ENCODE assay signal across 1 cellular context in genomic region chr17:73261952-73262675, GRCh38.
TF ChIP-seq lines count a peak whose summit lies in the region.

No MANE protein-coding gene starts in this region.

TF ChIP-seq in HepG2, 621 proteins besides CTCF, POLR2A, EP300 and RAD21 (continued from another document and continues in another):
- no peak for TF ChIP-seq SP1 (IDR thresholded peaks at IDR 0.05)
- TF ChIP-seq SP1 (CRISPR knock-in tag; IDR thresholded peaks at IDR 0.05) = peak; percentile 69
- peak; percentile 85; the same call in 1 of the 2 replicates for TF ChIP-seq ZNF691 (CRISPR knock-in tag; IDR thresholded peaks at IDR 0.05; ENCODE audit: borderline replicate concordance, low read depth)
- TF ChIP-seq PCBP2 (optimal IDR thresholded peaks at IDR 0.05; ENCODE audit: low read depth, low read length, poor library complexity, severe bottlenecking) = no peak
- TF ChIP-seq ZFX (CRISPR knock-in tag; IDR thresholded peaks at IDR 0.05; ENCODE audit: low read depth) = peak; percentile 81
- peak; percentile 61 for TF ChIP-seq ZNF431 (CRISPR knock-in tag; IDR thresholded peaks at IDR 0.05; ENCODE audit: borderline replicate concordance, low read depth)
- TF ChIP-seq ZNF576 (CRISPR knock-in tag; IDR thresholded peaks at IDR 0.05) = 0 out of 2 replicates have a peak, but pooled peaks have one; percentile 61
- no peak for TF ChIP-seq SUZ12 (IDR thresholded peaks at IDR 0.05; ENCODE audit: low read depth, low read length)
- TF ChIP-seq ETS1 (CRISPR knock-in tag; IDR thresholded peaks at IDR 0.05) = 0 out of 2 replicates have a peak, but pooled peaks have one; percentile 22
- no peak; the same call in 1 of the 2 replicates for TF ChIP-seq ZNF136 (CRISPR knock-in tag; IDR thresholded peaks at IDR 0.05; ENCODE audit: low read depth)
- peak; percentile 74 for TF ChIP-seq ARID5B (CRISPR knock-in tag; IDR thresholded peaks at IDR 0.05)
- TF ChIP-seq ZNF556 (CRISPR knock-in tag; IDR thresholded peaks at IDR 0.05; ENCODE audit: borderline replicate concordance) = no peak
- TF ChIP-seq EEA1 (CRISPR knock-in tag; IDR thresholded peaks at IDR 0.05; ENCODE audit: borderline replicate concordance) = peak; percentile 74; the same call in 1 of the 2 replicates
- 0 out of 2 replicates have a peak, but pooled peaks have one; percentile 3 for TF ChIP-seq RCOR2 (CRISPR knock-in tag; IDR thresholded peaks at IDR 0.05)
- peak; percentile 88 for TF ChIP-seq ZNF619 (CRISPR knock-in tag; IDR thresholded peaks at IDR 0.05)
- TF ChIP-seq ZNF678 (CRISPR knock-in tag; IDR thresholded peaks at IDR 0.05) = no peak; the same call in 1 of the 2 replicates
- TF ChIP-seq ZNF552 (CRISPR knock-in tag; IDR thresholded peaks at IDR 0.05; ENCODE audit: borderline replicate concordance) = peak; percentile 66; the same call in 1 of the 2 replicates
- peak; percentile 55; the same call in 1 of the 2 replicates for TF ChIP-seq ELF1 (CRISPR knock-in tag; IDR thresholded peaks at IDR 0.05)
- no peak for TF ChIP-seq SIN3B (IDR thresholded peaks at IDR 0.05; ENCODE audit: low read length)
- peak; percentile 50; the same call in 1 of the 2 replicates for TF ChIP-seq MXD3 (CRISPR knock-in tag; IDR thresholded peaks at IDR 0.05)
- TF ChIP-seq POGZ (CRISPR knock-in tag; IDR thresholded peaks at IDR 0.05) = peak; percentile 76
- 0 out of 2 replicates have a peak, but pooled peaks have one; percentile 15 for TF ChIP-seq ZNF143 (CRISPR knock-in tag; IDR thresholded peaks at IDR 0.05)
- TF ChIP-seq ZNF768 (CRISPR knock-in tag; IDR thresholded peaks at IDR 0.05) = peak; percentile 35; the same call in 1 of the 2 replicates
- TF ChIP-seq KDM6A (CRISPR knock-in tag; IDR thresholded peaks at IDR 0.05; ENCODE audit: low read depth) = peak; percentile 66; the same call in 1 of the 2 replicates
- TF ChIP-seq AKNA (CRISPR knock-in tag; IDR thresholded peaks at IDR 0.05; ENCODE audit: borderline replicate concordance) = no peak
- peak; percentile 62; the same call in 1 of the 2 replicates for TF ChIP-seq AFF4 (CRISPR knock-in tag; IDR thresholded peaks at IDR 0.05)
- peak; percentile 66; the same call in 1 of the 2 replicates for TF ChIP-seq MIER3 (CRISPR knock-in tag; IDR thresholded peaks at IDR 0.05; ENCODE audit: borderline replicate concordance)
- peak; percentile 68 for TF ChIP-seq ISL2 (CRISPR knock-in tag; IDR thresholded peaks at IDR 0.05)
- TF ChIP-seq TFDP2 (CRISPR knock-in tag; IDR thresholded peaks at IDR 0.05) = peak; percentile 85
- TF ChIP-seq THAP8 (CRISPR knock-in tag; IDR thresholded peaks at IDR 0.05; ENCODE audit: borderline replicate concordance) = no peak
- TF ChIP-seq RXRB (CRISPR knock-in tag; IDR thresholded peaks at IDR 0.05; ENCODE audit: borderline replicate concordance) = peak; percentile 13
- TF ChIP-seq JUNB (CRISPR knock-in tag; IDR thresholded peaks at IDR 0.05; ENCODE audit: borderline replicate concordance) = no peak
- peak; percentile 75 for TF ChIP-seq SALL2 (CRISPR knock-in tag; IDR thresholded peaks at IDR 0.05)
- TF ChIP-seq ZNF296 (CRISPR knock-in tag; conservative IDR thresholded peaks at IDR 0.05) = peak; percentile 45; the same call in 1 of the 2 replicates
- TF ChIP-seq ZNF749 (CRISPR knock-in tag; IDR thresholded peaks at IDR 0.05; ENCODE audit: borderline replicate concordance) = 0 out of 2 replicates have a peak, but pooled peaks have one; percentile 57
- TF ChIP-seq ZNF276 (CRISPR knock-in tag; IDR thresholded peaks at IDR 0.05; ENCODE audit: low read depth) = peak; percentile 16; the same call in 1 of the 2 replicates
- TF ChIP-seq PAF1 (CRISPR knock-in tag; IDR thresholded peaks at IDR 0.05) = no peak
- TF ChIP-seq ZNF737 (CRISPR knock-in tag; IDR thresholded peaks at IDR 0.05; ENCODE audit: borderline replicate concordance) = no peak
- TF ChIP-seq RELA (CRISPR knock-in tag; IDR thresholded peaks at IDR 0.05) = no peak
- peak; percentile 59; the same call in 1 of the 2 replicates for TF ChIP-seq ZMYM4 (CRISPR knock-in tag; IDR thresholded peaks at IDR 0.05)
- TF ChIP-seq ZMYM2 (CRISPR knock-in tag; IDR thresholded peaks at IDR 0.05) = no peak; the same call in 1 of the 2 replicates
- TF ChIP-seq ZNF788 (CRISPR knock-in tag; IDR thresholded peaks at IDR 0.05; ENCODE audit: borderline replicate concordance) = peak; percentile 49; the same call in 1 of the 2 replicates
- TF ChIP-seq KDM5B (CRISPR knock-in tag; IDR thresholded peaks at IDR 0.05; ENCODE audit: borderline replicate concordance) = peak; percentile 67; the same call in 1 of the 2 replicates
